Comparison of ENCODE assay signal across 7 cellular contexts in the genomic region with DNA sequence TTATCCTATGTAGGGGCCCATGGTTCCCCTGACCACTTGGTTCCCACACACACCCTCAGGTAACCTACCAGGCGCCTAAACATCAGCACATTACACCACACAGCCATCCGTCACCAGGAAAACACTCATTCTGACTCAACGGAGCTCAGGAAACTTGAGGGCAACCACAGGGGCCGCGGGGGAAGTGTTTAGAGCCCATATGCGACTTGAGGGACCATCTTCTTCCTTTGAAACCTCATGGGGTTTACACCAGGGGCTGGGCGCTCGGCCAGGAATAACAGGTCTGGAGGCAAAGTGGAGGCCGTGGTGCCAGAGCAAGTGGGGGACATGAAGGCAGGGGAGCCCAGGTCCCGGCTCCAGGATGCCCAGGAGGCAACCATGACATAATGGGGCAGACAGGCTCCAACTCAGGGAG. TPM values are rescaled to one million over a fixed set of nuclear protein-coding genes. Genes with fewer than 3 reads are reported as not detected.
A peak's percentile ranks its signal among the peaks of the same experiment; 100 is the strongest.
DNase-seq lines count a peak whose midpoint lies in the region; ATAC-seq, FAIRE-seq and TF ChIP-seq lines count a peak whose summit lies in the region.

No MANE protein-coding gene starts in this region.

- H3K27me3 ChIP-seq in naive thymus-derived CD4-positive, alpha-beta T cell (ENCODE audit: control insufficient read depth in 2 of 2, insufficient read depth in 2 of 2, low read length in 2 of 2), result no peaks in the 10 kb centered on the region
- no peaks in the 10 kb centered on the region for H3K27me3 ChIP-seq in stomach smooth muscle (ENCODE audit: control insufficient read depth in 1 of 2, insufficient read depth in 2 of 2, low read length in 2 of 2)

- POLR2A ChIA-PET in naive thymus-derived CD4-positive, alpha-beta T cell (lab: Charles Lee), result interaction anchor here (1.2 kb wide), 1 partner anchor 19 kb away, joined by 3 read pairs; no protein-coding TSS in a partner anchor

- H3K36me3 Mint-ChIP-seq in T-helper 17 cell (ENCODE audit: low read depth), result no peaks in the 10 kb centered on the region
- H3K36me3 Mint-ChIP-seq in activated naive CD8-positive, alpha-beta T cell treated with anti-CD3 and anti-CD28 coated beads, Interleukin-2, amount 50 U/mL, for 24 hours (ENCODE audit: low read depth), result peaks cover 3% of the 10 kb centered on the region
- H3K36me3 Mint-ChIP-seq in naive thymus-derived CD4-positive, alpha-beta T cell, result peaks cover 0 to 1% (median 0%) of the 10 kb centered on the region in 5 donors

- no peaks in the 10 kb centered on the region for H3K36me3 ChIP-seq in naive thymus-derived CD4-positive, alpha-beta T cell (ENCODE audit: control insufficient read depth in 2 of 3, insufficient read depth in 3 of 3, low read length in 3 of 3)
- peaks cover 0 to 5% of the 10 kb centered on the region in 2 donors for H3K36me3 ChIP-seq in stomach smooth muscle (ENCODE audit: control insufficient read depth in 2 of 2, insufficient read depth in 2 of 2, low read length in 2 of 2)

- ATAC-seq in HG02610 (IDR thresholded peaks at IDR 0.05; ENCODE audit: unreplicated experiment), result peak; percentile 37
- peak; percentile 85 for ATAC-seq in T-helper 17 cell
- ATAC-seq in activated naive CD8-positive, alpha-beta T cell treated with anti-CD3 and anti-CD28 coated beads, Interleukin-2, amount 50 U/mL, for 24 hours, result peak; percentile 71
- ATAC-seq in naive thymus-derived CD4-positive, alpha-beta T cell, result peak; percentile 77

- peak overlapping the region in 1 of 2 donors; percentile 75 for H3K9ac ChIP-seq in stomach smooth muscle (ENCODE audit: low read length in 2 of 2)

- peak overlapping the region; percentile 67 for H3K27ac Mint-ChIP-seq in T-helper 17 cell
- peak overlapping the region; percentile 89 for H3K27ac Mint-ChIP-seq in activated naive CD8-positive, alpha-beta T cell treated with anti-CD3 and anti-CD28 coated beads, Interleukin-2, amount 50 U/mL, for 24 hours
- peak overlapping the region in 8 of 9 donors; percentile 19 to 88 (median 75) for H3K27ac Mint-ChIP-seq in naive thymus-derived CD4-positive, alpha-beta T cell

- no peak overlapping the region for H3K27ac ChIP-seq in naive thymus-derived CD4-positive, alpha-beta T cell (ENCODE audit: low read depth, low read length)
- peak overlapping the region; percentile 67 for H3K27ac ChIP-seq in stomach smooth muscle (ENCODE audit: low read length)

- no peaks in the 10 kb centered on the region for H3K9me3 Mint-ChIP-seq in activated naive CD8-positive, alpha-beta T cell treated with anti-CD3 and anti-CD28 coated beads, Interleukin-2, amount 50 U/mL, for 24 hours
- peaks cover 0 to 2% (median 0%) of the 10 kb centered on the region in 11 donors for H3K9me3 Mint-ChIP-seq in naive thymus-derived CD4-positive, alpha-beta T cell

- peak overlapping the region; percentile 68 for H3K4me3 ChIP-seq in naive thymus-derived CD4-positive, alpha-beta T cell (ENCODE audit: low read length)
- H3K4me3 ChIP-seq in stomach smooth muscle (ENCODE audit: low read length in 2 of 2), result peak overlapping the region; percentile 80

- H3K4me1 ChIP-seq in naive thymus-derived CD4-positive, alpha-beta T cell (ENCODE audit: control insufficient read depth in 2 of 2, insufficient read depth in 2 of 2, low read length in 2 of 2), result peaks cover 16 to 22% of the 10 kb centered on the region in 2 donors
- H3K4me1 ChIP-seq in stomach smooth muscle (ENCODE audit: control insufficient read depth, insufficient read depth, low read length), result peaks cover 49% of the 10 kb centered on the region

- peak; percentile 41 to 69 (median 55) for DNase-seq in T-helper 17 cell
- peak; percentile 83 for DNase-seq in activated naive CD8-positive, alpha-beta T cell treated with anti-CD3 and anti-CD28 coated beads, Interleukin-2, amount 50 U/mL, for 24 hours
- peak in 7 of 9 donors; percentile 39 to 81 (median 44) for DNase-seq in naive thymus-derived CD4-positive, alpha-beta T cell
- no peak for DNase-seq in GM12892 (ENCODE audit: insufficient read length)
- no peak for DNase-seq in NCI-H1105 treated with DMSO at 0.1 percent for 48 hours (lab: John Stamatoyannopoulos, UW)

- intact Hi-C loops in naive thymus-derived CD4-positive, alpha-beta T cell (cut with micrococcal nuclease), result loop anchor here (1.0 to 10.0 kb wide), 6 partner anchors 14 to 891 kb away; a partner anchor contains a TSS

- no peak for FAIRE-seq in GM12892 (lab: Jason Lieb, UNC)

- CTCF ChIA-PET in naive thymus-derived CD4-positive, alpha-beta T cell (lab: Charles Lee), result no interaction called here

- no peaks in the 10 kb centered on the region for H3K27me3 Mint-ChIP-seq in T-helper 17 cell
- peaks cover 16% of the 10 kb centered on the region for H3K27me3 Mint-ChIP-seq in activated naive CD8-positive, alpha-beta T cell treated with anti-CD3 and anti-CD28 coated beads, Interleukin-2, amount 50 U/mL, for 24 hours
- peaks cover 0 to 24% (median 5%) of the 10 kb centered on the region in 5 donors for H3K27me3 Mint-ChIP-seq in naive thymus-derived CD4-positive, alpha-beta T cell

- H3K4me3 Mint-ChIP-seq in T-helper 17 cell, result peak overlapping the region; percentile 96
- peak overlapping the region; percentile 81 for H3K4me3 Mint-ChIP-seq in activated naive CD8-positive, alpha-beta T cell treated with anti-CD3 and anti-CD28 coated beads, Interleukin-2, amount 50 U/mL, for 24 hours
- peak overlapping the region; percentile 74 to 92 (median 82) for H3K4me3 Mint-ChIP-seq in naive thymus-derived CD4-positive, alpha-beta T cell

- H3K9me3 ChIP-seq in T-helper 17 cell (ENCODE audit: control insufficient read depth, low read length, poor library complexity, severe bottlenecking) (no peaks in the 10 kb centered on the region), stomach smooth muscle (ENCODE audit: control insufficient read depth in 2 of 2, low read length in 2 of 2) (no peaks in the 10 kb centered on the region)
- H3K9me3 ChIP-seq in naive thymus-derived CD4-positive, alpha-beta T cell (ENCODE audit: control insufficient read depth in 2 of 3, low read length in 3 of 3), result no peaks in the 10 kb centered on the region

- peaks cover 22% of the 10 kb centered on the region for H3K4me1 Mint-ChIP-seq in T-helper 17 cell
- H3K4me1 Mint-ChIP-seq in activated naive CD8-positive, alpha-beta T cell treated with anti-CD3 and anti-CD28 coated beads, Interleukin-2, amount 50 U/mL, for 24 hours, result peaks cover 37% of the 10 kb centered on the region
- peaks cover 9 to 34% (median 17%) of the 10 kb centered on the region in 7 donors for H3K4me1 Mint-ChIP-seq in naive thymus-derived CD4-positive, alpha-beta T cell

- TF ChIP-seq POLR2A in GM12892 (IDR thresholded peaks at IDR 0.05; ENCODE audit: low read depth, low read length), result no peak

RNA-seq across cellular contexts. Expression of a gene that starts 1.5 kb away (rescaled TPM):
- 10 to 100 TPM; 18.4 to 21.2 TPM for total RNA-seq in T-helper 17 cell
- 10 to 100 TPM in 3 of 5 experiments, 1 to 10 TPM in 2; 9.6 to 13.4 (median 10.5) TPM for total RNA-seq in naive thymus-derived CD4-positive, alpha-beta T cell
- 1 to 10 TPM; 1.2 to 3.2 TPM for polyA plus RNA-seq in naive thymus-derived CD4-positive, alpha-beta T cell
- polyA plus RNA-seq in GM12892 (2012; ENCODE audit: missing spikeins), result 2.4 TPM

RNA-seq across cellular contexts. Expression of a gene that starts 20.6 kb away (rescaled TPM):
- 10 to 100 TPM; 14.0 to 15.1 TPM for total RNA-seq in T-helper 17 cell
- total RNA-seq in naive thymus-derived CD4-positive, alpha-beta T cell, result 10 to 100 TPM; 12.3 to 22.7 (median 17.2) TPM
- polyA plus RNA-seq in naive thymus-derived CD4-positive, alpha-beta T cell, result 10 to 100 TPM; 10.2 to 15.9 TPM
- polyA plus RNA-seq in GM12892 (2012; ENCODE audit: missing spikeins), result 8.5 TPM

RNA-seq across cellular contexts. Expression of a gene that starts 34.6 kb away (rescaled TPM):
- 10 to 100 TPM; 96.0 to 98.0 TPM for total RNA-seq in T-helper 17 cell
- total RNA-seq in naive thymus-derived CD4-positive, alpha-beta T cell, result 100 to 1,000 TPM in 2 of 5 experiments, 10 to 100 TPM in 3; 50.5 to 107 (median 72.0) TPM
- 100 to 1,000 TPM; 126 to 156 TPM for polyA plus RNA-seq in naive thymus-derived CD4-positive, alpha-beta T cell
- 77.9 TPM for polyA plus RNA-seq in GM12892 (2012; ENCODE audit: missing spikeins)

RNA-seq across cellular contexts. Expression of a gene that starts 34.7 kb away (rescaled TPM):
- total RNA-seq in T-helper 17 cell, result 10 to 100 TPM; 10.6 to 11.5 TPM
- 10 to 100 TPM in 4 of 5 experiments, 1 to 10 TPM in 1; 9.5 to 22.4 (median 13.4) TPM for total RNA-seq in naive thymus-derived CD4-positive, alpha-beta T cell
- polyA plus RNA-seq in naive thymus-derived CD4-positive, alpha-beta T cell, result 10 to 100 TPM; 11.8 to 12.9 TPM
- polyA plus RNA-seq in GM12892 (2012; ENCODE audit: missing spikeins), result 6.2 TPM

RNA-seq across cellular contexts. Expression of a gene that starts 50.4 kb away (rescaled TPM):
- total RNA-seq in T-helper 17 cell, result under 1 TPM in 1 of 2 donors, not detected in 1; 0.76 TPM
- total RNA-seq in naive thymus-derived CD4-positive, alpha-beta T cell, result under 1 TPM in 3 of 5 experiments, not detected in 2; 0.22 to 0.85 (median 0.44) TPM
- not detected for polyA plus RNA-seq in naive thymus-derived CD4-positive, alpha-beta T cell
- polyA plus RNA-seq in GM12892 (2012; ENCODE audit: missing spikeins), result not detected

Comparison
In these comparisons a context has a peak if more than half of its experiments do, and no peak if none do; other contexts are left out.
1. DNase-seq: peak in T-helper 17 cell (3 of 3), activated naive CD8-positive, alpha-beta T cell treated with anti-CD3 and anti-CD28 coated beads, Interleukin-2, amount 50 U/mL, for 24 hours (single experiment) and naive thymus-derived CD4-positive, alpha-beta T cell (7 of 9); none in GM12892 (single experiment) and NCI-H1105 treated with DMSO at 0.1 percent for 48 hours (single experiment).
2. Peak in every context shown above with its lines, with median percentiles within 50 percentile points of each other: ATAC-seq, H3K27ac Mint-ChIP-seq and H3K4me3 Mint-ChIP-seq.